8 cellular contexts compared by ENCODE assay signal in the genomic region with DNA sequence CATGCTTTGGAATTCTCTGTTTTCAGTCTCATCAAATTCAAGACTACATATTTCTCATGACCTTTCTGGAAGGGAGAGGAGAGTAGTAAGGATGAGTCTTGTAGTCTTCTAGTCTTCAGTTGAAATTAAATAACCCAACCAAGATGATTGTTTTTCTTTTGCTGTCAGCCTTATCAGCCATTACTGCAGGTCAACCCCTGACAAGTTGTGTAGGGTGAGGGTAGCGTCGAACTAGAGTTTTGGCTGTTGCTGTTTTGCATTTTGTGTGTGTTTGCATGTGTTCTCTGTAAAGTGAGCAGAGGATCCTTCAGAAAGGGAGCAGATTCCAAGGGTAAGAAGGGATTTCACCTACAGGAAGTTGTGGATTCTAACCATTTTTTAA. TPM values are rescaled to one million over a fixed set of nuclear protein-coding genes. Genes with fewer than 3 reads are reported as not detected.
DNase-seq lines count a peak whose midpoint lies in the region; ATAC-seq and TF ChIP-seq lines count a peak whose summit lies in the region.

No MANE protein-coding gene starts in this region.

- H3K9ac ChIP-seq in KMS-11 = no peak overlapping the region

- H3K4me1 Mint-ChIP-seq in CD4-positive, alpha-beta memory T cell = peaks cover 26 to 29% (median 28%) of the 10 kb centered on the region in 4 donors

- no peaks in the 10 kb centered on the region for H4K20me1 ChIP-seq in KMS-11 (ENCODE audit: insufficient read depth)

- H3K9me3 Mint-ChIP-seq in CD4-positive, alpha-beta memory T cell = no peaks in the 10 kb centered on the region

- peaks cover 5% of the 10 kb centered on the region; the same call in 1 of the 2 replicates for H3K79me2 ChIP-seq in KMS-11 (ENCODE audit: insufficient read depth, low read depth)

- H3K36me3 ChIP-seq in CD4-positive, alpha-beta memory T cell (ENCODE audit: insufficient read depth, low read length) = no peaks in the 10 kb centered on the region
- H3K36me3 ChIP-seq in KMS-11 (ENCODE audit: insufficient read depth) = no peaks in the 10 kb centered on the region
- peaks cover 5% of the 10 kb centered on the region for H3K36me3 ChIP-seq in effector memory CD4-positive, alpha-beta T cell (ENCODE audit: control insufficient read depth, insufficient read depth, low read length)

- no peak for ATAC-seq in GM18867 (IDR thresholded peaks at IDR 0.05; ENCODE audit: unreplicated experiment)

- no peak for TF ChIP-seq CTCF in KMS-11 (conservative IDR thresholded peaks at IDR 0.05; ENCODE audit: low read depth, low read length)

- H3K4me3 ChIP-seq in CD4-positive, alpha-beta memory T cell (ENCODE audit: low read length in 2 of 2) = no peak overlapping the region
- no peak overlapping the region for H3K4me3 ChIP-seq in KMS-11 (IDR thresholded peaks at IDR 0.05; ENCODE audit: insufficient read depth, low read depth, low read length)
- no peak overlapping the region for H3K4me3 ChIP-seq in effector memory CD4-positive, alpha-beta T cell (ENCODE audit: insufficient read depth, low read depth, low read length, poor library complexity, severe bottlenecking)

- H3K9me3 ChIP-seq in CD4-positive, alpha-beta memory T cell (ENCODE audit: control insufficient read depth in 1 of 2, low read length in 2 of 2) = no peaks in the 10 kb centered on the region
- H3K9me3 ChIP-seq in effector memory CD4-positive, alpha-beta T cell (ENCODE audit: control insufficient read depth, low read length) = no peaks in the 10 kb centered on the region

- intact Hi-C loops in CD4-positive, alpha-beta memory T cell (cut with micrococcal nuclease) = loop anchor here (2.0 kb wide), 1 partner anchor 16 kb away; no protein-coding TSS in a partner anchor

- peaks cover 44% of the 10 kb centered on the region for H3K4me1 ChIP-seq in CD4-positive, alpha-beta memory T cell (ENCODE audit: insufficient read depth, low read length)
- peaks cover 30% of the 10 kb centered on the region for H3K4me1 ChIP-seq in KMS-11 (ENCODE audit: low read depth, poor library complexity, severe bottlenecking)
- H3K4me1 ChIP-seq in effector memory CD4-positive, alpha-beta T cell (ENCODE audit: control insufficient read depth, insufficient read depth, low read length, poor library complexity, severe bottlenecking) = peaks cover 34% of the 10 kb centered on the region

- no peak for DNase-seq in CD4-positive, alpha-beta memory T cell
- no peak for DNase-seq in effector memory CD4-positive, alpha-beta T cell
- DNase-seq in non-pigmented ciliary epithelial cell (ENCODE audit: low read depth) (peak; percentile 6), DMS114 treated with DMSO at 0.1 percent for 48 hours (lab: John Stamatoyannopoulos, UW; ENCODE audit: unreplicated experiment) (no peak), T1000 (lab: John Stamatoyannopoulos, UW) (no peak), NCI-H187 (lab: John Stamatoyannopoulos, UW) (no peak)

- peak overlapping the region; percentile 48 for H3K27ac ChIP-seq in CD4-positive, alpha-beta memory T cell (ENCODE audit: low read depth, low read length)
- 0 out of 2 replicates have a peak overlapping the region, but pooled peaks have one; percentile 15 for H3K27ac ChIP-seq in KMS-11
- peak overlapping the region; percentile 50 for H3K27ac ChIP-seq in effector memory CD4-positive, alpha-beta T cell (ENCODE audit: insufficient read depth, low read length, poor library complexity, severe bottlenecking)

- CTCF ChIA-PET in CD4-positive, alpha-beta memory T cell (lab: Charles Lee; ENCODE audit: partially characterized antibody) = interaction anchor here (2.1 kb wide), 1 partner anchor 29 kb away, joined by 8 read pairs; the partner anchor contains the start of gene DIP2B

- no peak overlapping the region for H2AFZ ChIP-seq in KMS-11 (ENCODE audit: low read depth)

- POLR2A ChIA-PET in CD4-positive, alpha-beta memory T cell (lab: Charles Lee; ENCODE audit: partially characterized antibody) = interaction anchor here (0.7 to 2.9 kb wide), 5 partner anchors 9 to 28 kb away, joined by 3 to 21 read pairs (median 7); partner anchors contain the start of gene DIP2B

- H3K27ac Mint-ChIP-seq in CD4-positive, alpha-beta memory T cell = no peak overlapping the region

- peaks cover 3 to 10% of the 10 kb centered on the region in 2 donors for H3K36me3 Mint-ChIP-seq in CD4-positive, alpha-beta memory T cell

- no peak overlapping the region for H3K4me2 ChIP-seq in KMS-11

- H3K4me3 Mint-ChIP-seq in CD4-positive, alpha-beta memory T cell = no peak overlapping the region

- no peaks in the 10 kb centered on the region for H3K27me3 ChIP-seq in CD4-positive, alpha-beta memory T cell (ENCODE audit: insufficient read depth, low read length)
- H3K27me3 ChIP-seq in KMS-11 (ENCODE audit: insufficient read depth, low read depth) = no peaks in the 10 kb centered on the region
- no peaks in the 10 kb centered on the region for H3K27me3 ChIP-seq in effector memory CD4-positive, alpha-beta T cell (replicated peaks; ENCODE audit: control insufficient read depth, insufficient read depth, low read length, poor library complexity, severe bottlenecking)

- no peaks in the 10 kb centered on the region for H3K27me3 Mint-ChIP-seq in CD4-positive, alpha-beta memory T cell

RNA-seq across cellular contexts. Expression of gene DIP2B, which starts 28.4 kb away (rescaled TPM):
- total RNA-seq in CD4-positive, alpha-beta memory T cell = 10 to 100 TPM; 26.4 to 29.1 TPM
- polyA plus RNA-seq in CD4-positive, alpha-beta memory T cell = 10 to 100 TPM in 1 of 2 donors, 1 to 10 TPM in 1; 3.8 to 13.5 TPM
